In genomic region chr4:39255266-39255665, GRCh38 we compare ENCODE assay signal across 1 cellular context.
TF ChIP-seq lines count a peak whose summit lies in the region.

No MANE protein-coding gene starts in this region.

TF ChIP-seq in GM23338, 12 proteins besides CTCF, POLR2A, EP300 and RAD21 (continued from another document):
- no peak for TF ChIP-seq ZNF462 (CRISPR knock-in tag; IDR thresholded peaks at IDR 0.05)
- TF ChIP-seq EZH2phosphoT487 (IDR thresholded peaks at IDR 0.05; ENCODE audit: unreplicated experiment) = no peak
- no peak for TF ChIP-seq NANOG (IDR thresholded peaks at IDR 0.05; ENCODE audit: borderline replicate concordance)
- TF ChIP-seq STAT1 (IDR thresholded peaks at IDR 0.05; ENCODE audit: unreplicated experiment) = no peak
- no peak for TF ChIP-seq POLR2AphosphoS5 (IDR thresholded peaks at IDR 0.05; ENCODE audit: low read depth)
- TF ChIP-seq ETS1 (IDR thresholded peaks at IDR 0.05) = no peak
- TF ChIP-seq REST (IDR thresholded peaks at IDR 0.05; ENCODE audit: unreplicated experiment) = no peak
- no peak for TF ChIP-seq JUNB (IDR thresholded peaks at IDR 0.05; ENCODE audit: unreplicated experiment)
- TF ChIP-seq CREB1 (CRISPR knock-in tag; IDR thresholded peaks at IDR 0.05; ENCODE audit: low read depth) = no peak
- TF ChIP-seq ZNF114 (CRISPR knock-in tag; IDR thresholded peaks at IDR 0.05) = no peak
- TF ChIP-seq ZNF331 (CRISPR knock-in tag; IDR thresholded peaks at IDR 0.05; ENCODE audit: low read depth) = no peak
